ENCODE assay signal across 25 cellular contexts in genomic region chr4:152165146-152165545, GRCh38.
DNase-seq lines count a peak whose midpoint lies in the region; ATAC-seq, FAIRE-seq and TF ChIP-seq lines count a peak whose summit lies in the region.
"Had no signal": no experiment of that assay in that cellular context is flagged by ENCODE, and none has a peak within 500 bp of the region (broad histone marks: within the 10 kb centered on the region; RNA-seq: fewer than 3 reads in every experiment).

No MANE protein-coding gene starts in this region.

- H3K9ac ChIP-seq in HUES64 (ENCODE audit: low read depth, low read length) (no peak overlapping the region), iPS-18a (ENCODE audit: low read length) (no peak overlapping the region)

- H3K27ac ChIP-seq in HUES64 (ENCODE audit: low read depth, low read length) (peak overlapping the region; percentile 57; the same call in 1 of the 2 replicates), iPS-18a (ENCODE audit: low read length) (no peak overlapping the region), caudate nucleus (ENCODE audit: low read depth, low read length) (no peak overlapping the region), left ventricle myocardium inferior (replicated peaks) (no peak overlapping the region)
- H3K27ac ChIP-seq: A549, breast epithelium, heart left ventricle, HL-60 had no signal

- H3K36me3 ChIP-seq in HUES64 (ENCODE audit: insufficient read depth, low read length) (no peaks in the 10 kb centered on the region), bronchial epithelial cell (ENCODE audit: control insufficient read depth, insufficient read depth, low read length) (no peaks in the 10 kb centered on the region), iPS-18a (ENCODE audit: control insufficient read depth, low read depth, low read length) (no peaks in the 10 kb centered on the region), left ventricle myocardium inferior (no peaks in the 10 kb centered on the region)
- H3K36me3 ChIP-seq: breast epithelium, heart left ventricle had no signal

- TF ChIP-seq CTCF in bronchial epithelial cell (IDR thresholded peaks at IDR 0.05; ENCODE audit: insufficient read depth, low read length, severe bottlenecking) = no peak
- no peak for TF ChIP-seq CTCF in left ventricle myocardium inferior (IDR thresholded peaks at IDR 0.05; ENCODE audit: borderline replicate concordance)

- FAIRE-seq in bronchial epithelial cell (lab: Jason Lieb, UNC) = no peak
- FAIRE-seq: A549 had no signal

- no peak overlapping the region for H3K4me3 ChIP-seq in HUES64 (ENCODE audit: low read length)
- H3K4me3 ChIP-seq in bronchial epithelial cell (ENCODE audit: low read depth, low read length) = no peak overlapping the region
- peak overlapping the region; percentile 19 for H3K4me3 ChIP-seq in iPS-18a (ENCODE audit: low read length)
- H3K4me3 ChIP-seq in left ventricle myocardium inferior = no peak overlapping the region
- H3K4me3 ChIP-seq: A549, breast epithelium, heart left ventricle, mucosa of descending colon had no signal

- H3K27me3 ChIP-seq in HUES64 (ENCODE audit: insufficient read depth, low read length) (no peaks in the 10 kb centered on the region), bronchial epithelial cell (ENCODE audit: control insufficient read depth, insufficient read depth, low read length) (no peaks in the 10 kb centered on the region), iPS-18a (ENCODE audit: control insufficient read depth, insufficient read depth, low read length) (no peaks in the 10 kb centered on the region), left ventricle myocardium inferior (ENCODE audit: low read depth) (no peaks in the 10 kb centered on the region)
- H3K27me3 ChIP-seq: breast epithelium, heart left ventricle had no signal

- DNase-seq in Daoy (ENCODE audit: low read depth) (peak; percentile 28), bronchial epithelial cell (ENCODE audit: low read depth) (peak; percentile 49), caudate nucleus (lab: John Stamatoyannopoulos, UW) (no peak), SIG-M5 treated with dmso at 0.1 percent for 504 hours (lab: John Stamatoyannopoulos, UW; ENCODE audit: unreplicated experiment) (no peak), left ventricle myocardium inferior (no peak)
- DNase-seq: activated CD4-positive, CD25-positive, alpha-beta regulatory T cell; activated CD8-positive, alpha-beta memory T cell treated with anti-CD3 and anti-CD28 coated beads for 24 hours; activated naive CD8-positive, alpha-beta T cell treated with anti-CD3 and anti-CD28 coated beads for 36 hours; activated T-cell treated with anti-CD3 and anti-CD28 coated beads, Interleukin-2, amount 50 U/mL, for 72 hours; C1 segment of cervical spinal cord; effector CD4-positive, alpha-beta T cell; heart left ventricle; KBM-7; left colon; mucosa of descending colon; NCI-H1048; NCI-H2107; NCI-H69 had no signal

- ATAC-seq in HG02938 (IDR thresholded peaks at IDR 0.05; ENCODE audit: unreplicated experiment) = no peak
- ATAC-seq: A549; activated T-cell treated with anti-CD3 and anti-CD28 coated beads, Interleukin-2, amount 50 U/mL, for 72 hours; heart left ventricle; left colon; mucosa of descending colon; stimulated activated effector memory CD8-positive, alpha-beta T cell treated with anti-CD3 and anti-CD28 coated beads, Interleukin-12 subunit alpha, Interleukin-12 subunit beta, amount 100 ng/mL, for 72 hours had no signal

- H3K4me1 ChIP-seq in HUES64 (ENCODE audit: insufficient read depth, low read length) (peaks cover 31% of the 10 kb centered on the region), iPS-18a (ENCODE audit: control insufficient read depth, low read depth, low read length) (peaks cover 28% of the 10 kb centered on the region), left ventricle myocardium inferior (peaks cover 19% of the 10 kb centered on the region)
- H3K4me1 ChIP-seq: A549, breast epithelium had no signal

- intact Hi-C loops in left ventricle myocardium inferior (cut with micrococcal nuclease) = no loop called here

- no peaks in the 10 kb centered on the region for H3K9me3 ChIP-seq in HUES64 (ENCODE audit: insufficient read depth, low read depth, low read length)
- H3K9me3 ChIP-seq in iPS-18a (ENCODE audit: control insufficient read depth, low read depth, low read length) = no peaks in the 10 kb centered on the region
- H3K9me3 ChIP-seq in left ventricle myocardium inferior (replicated peaks) = no peaks in the 10 kb centered on the region
- H3K9me3 ChIP-seq: A549, breast epithelium, heart left ventricle, mucosa of descending colon had no signal

- 65% methylated on average over 2 of the region's 2 CpGs for WGBS in HUES64

Comparison
In these comparisons a context has a peak if more than half of its experiments do, and no peak if none do; other contexts are left out.
1. DNase-seq: peak in Daoy (single experiment) and bronchial epithelial cell (single experiment); none in caudate nucleus (0 of 61), SIG-M5 treated with dmso at 0.1 percent for 504 hours (single experiment) and left ventricle myocardium inferior (single experiment).